Comparison of ENCODE assay signal across 24 cellular contexts in the genomic region with DNA sequence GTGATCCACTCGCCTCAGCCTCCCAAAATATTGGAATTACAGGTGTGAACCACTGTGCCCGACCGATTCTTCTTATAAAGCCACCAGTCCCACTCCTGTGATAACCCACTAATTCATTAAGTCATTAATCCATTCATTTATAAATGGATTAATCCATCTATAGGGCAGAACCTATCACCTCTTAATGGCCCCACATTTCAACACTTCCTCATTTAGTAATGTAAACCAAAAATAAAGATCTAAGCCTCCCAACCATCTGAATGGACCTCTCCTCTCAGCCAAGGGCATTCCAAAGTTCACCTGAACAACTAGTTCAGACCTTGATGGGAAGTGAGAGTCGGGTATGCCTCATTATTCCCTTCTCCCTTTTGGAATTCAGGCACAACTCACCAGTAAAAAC. TPM values are rescaled to one million over a fixed set of nuclear protein-coding genes. Genes with fewer than 3 reads are reported as not detected.
"Had no signal": no experiment of that assay in that cellular context is flagged by ENCODE, and none has a peak within 500 bp of the region (broad histone marks: within the 10 kb centered on the region; RNA-seq: fewer than 3 reads in every experiment).

No MANE protein-coding gene starts in this region.

- FAIRE-seq: bronchial epithelial cell had no signal

- H3K9me3 ChIP-seq: SJCRH30 had no signal

- DNase-seq: activated CD4-positive, alpha-beta T cell treated with anti-CD3 and anti-CD28 coated beads for 36 hours; activated CD4-positive, alpha-beta T cell treated with anti-CD3 and anti-CD28 coated beads, Interleukin-2, amount 10 ng/mL, durations not matched to agents 7 days and 5 days; activated CD4-positive, alpha-beta T cell treated with anti-CD3 and anti-CD28 coated beads, Interleukin-2, amount 50 U/mL, for 48 hours; activated CD8-positive, alpha-beta T cell treated with anti-CD3 and anti-CD28 coated beads, Interleukin-2, amount 10 ng/mL, durations not matched to agents 7 days and 5 days; activated gamma-delta T cell; activated naive CD4-positive, alpha-beta T cell treated with Interleukin-2 at 50 U/mL for 16 hours; activated naive CD8-positive, alpha-beta T cell treated with anti-CD3 and anti-CD28 coated beads, Interleukin-2, amount 10 ng/mL, durations not matched to agents 7 days and 5 days; activated T-cell treated with anti-CD3 and anti-CD28 coated beads, Interleukin-2, amount 50 U/mL, for 24 hours; caudate nucleus; cerebellar nuclear complex; NCI-H1105 treated with DMSO at 0.1 percent for 48 hours; NCI-H1436; NCI-H1694; NCI-H1930; NCI-H2081 treated with DMSO at 0.1 percent for 48 hours; NCI-H345; NCI-H524 treated with DMSO at 0.1 percent for 48 hours; SHP77; SJCRH30 had no signal

- H3K36me3 ChIP-seq: SJCRH30 had no signal

- H3K27ac ChIP-seq: SJCRH30, SK-N-MC had no signal

- H3K4me1 ChIP-seq: SJCRH30 had no signal

- H3K4me3 ChIP-seq: SJCRH30, SK-N-MC had no signal

RNA-seq across cellular contexts. Expression of gene NPAS4, which starts 27.7 kb away (rescaled TPM):
- total RNA-seq: bronchial epithelial cell, MCF 10A, NCI-H460, RPMI7951, SJCRH30 had no signal
